ENCODE assay signal across 27 cellular contexts in the genomic region with DNA sequence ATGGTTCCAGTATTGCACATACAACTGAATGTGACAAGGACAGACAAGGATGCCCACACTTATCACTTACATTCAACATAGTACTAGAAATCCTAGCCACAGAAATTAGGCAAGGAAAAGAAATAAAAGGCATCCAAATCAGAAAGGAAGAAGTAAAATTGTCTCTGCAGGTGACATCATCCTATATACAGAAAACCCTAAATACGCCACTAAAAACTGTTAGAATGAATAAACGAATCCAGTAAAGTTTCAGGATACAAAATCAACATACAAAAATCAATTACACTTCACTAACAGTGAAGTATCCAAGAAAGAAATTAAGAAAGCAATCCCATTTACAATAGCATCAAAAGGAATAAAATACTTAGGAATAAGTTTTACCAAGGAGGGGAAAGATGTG.
"Had no signal": no experiment of that assay in that cellular context is flagged by ENCODE, and none has a peak within 500 bp of the region (broad histone marks: within the 10 kb centered on the region; RNA-seq: fewer than 3 reads in every experiment).

No MANE protein-coding gene starts in this region.

- H3K4me3 ChIP-seq: adrenal gland, ascending aorta, cardiac muscle cell, coronary artery, dorsolateral prefrontal cortex, gastroesophageal sphincter, hepatocyte, skin epidermis, testis, transverse colon had no signal

- H3K4me3 Mint-ChIP-seq: mesothelial cell of epicardium, natural killer cell had no signal

- H3K36me3 Mint-ChIP-seq: natural killer cell had no signal

- H3K27ac Mint-ChIP-seq: activated naive CD4-positive, alpha-beta T cell treated with anti-CD3 and anti-CD28 coated beads, Interleukin-2, amount 50 U/mL, for 72 hours had no signal

- H2AFZ ChIP-seq: hepatocyte had no signal

- H3K36me3 ChIP-seq: adrenal gland, gastroesophageal sphincter, transverse colon had no signal

- DNase-seq: activated CD4-positive, alpha-beta T cell treated with anti-CD3 and anti-CD28 coated beads for 48 hours; activated CD4-positive, alpha-beta T cell treated with anti-CD3 and anti-CD28 coated beads, Interleukin-2, amount 50 U/mL, for 48 hours; activated CD8-positive, alpha-beta memory T cell treated with anti-CD3 and anti-CD28 coated beads for 24 hours; activated gamma-delta T cell treated with Interleukin-2 at 50 U/mL for 16 hours; adrenal gland; dorsolateral prefrontal cortex; natural killer cell; posterior cingulate gyrus; stimulated activated CD4-positive, alpha-beta T cell treated with anti-CD3 and anti-CD28 coated beads, Interleukin-12 subunit alpha, Interleukin-12 subunit beta, amount 100 ng/mL, for 4 hours; stimulated activated CD4-positive, alpha-beta T cell treated with anti-CD3 and anti-CD28 coated beads, Interleukin-4, amount 100 ng/mL, for 1 hour; stimulated activated naive CD8-positive, alpha-beta T cell treated with anti-CD3 and anti-CD28 coated beads, Interleukin-15, Interleukin-2, amounts not matched to agents 100 U/mL and 50 U/mL, for 24 hours; T1000; testis; transverse colon; WERI-Rb-1 had no signal

- H3K9me3 ChIP-seq: adrenal gland, ascending aorta, gastroesophageal sphincter, testis, transverse colon had no signal

- ATAC-seq: activated CD4-positive, CD25-positive, alpha-beta regulatory T cell treated with anti-CD3 and anti-CD28 coated beads, Interleukin-2, amount 50 U/mL, for 24 hours; activated naive CD4-positive, alpha-beta T cell treated with anti-CD3 and anti-CD28 coated beads, Interleukin-2, amount 50 U/mL, for 72 hours; gastroesophageal sphincter; natural killer cell; sciatic nerve; stimulated activated naive CD8-positive, alpha-beta T cell treated with anti-CD3 and anti-CD28 coated beads, Interleukin-15, Interleukin-2, amounts not matched to agents 100 U/mL and 50 U/mL, for 24 hours had no signal

- H3K27me3 ChIP-seq: adrenal gland, ascending aorta, cardiac muscle cell, dorsolateral prefrontal cortex, gastroesophageal sphincter, hepatocyte, testis, transverse colon had no signal

- H3K9me3 Mint-ChIP-seq: activated naive CD4-positive, alpha-beta T cell treated with anti-CD3 and anti-CD28 coated beads, Interleukin-2, amount 50 U/mL, for 72 hours; natural killer cell; T-helper 1 cell treated with Interleukin-12 subunit alpha and Interleukin-12 subunit beta and Interleukin-4 antibody, amounts not matched to agents 30 μg/mL and 1 μg/mL, for 36 hours had no signal

- H3K4me2 ChIP-seq: hepatocyte had no signal

- H3K27me3 Mint-ChIP-seq: brain had no signal

- H3K27ac ChIP-seq: adrenal gland, ascending aorta, cardiac muscle cell, coronary artery, dorsolateral prefrontal cortex, gastroesophageal sphincter, hepatocyte, skin epidermis, testis, transverse colon, WERI-Rb-1 had no signal
